Comparison of ENCODE assay signal across 1 cellular context in genomic region chr7:128795129-128795528, GRCh38.
A peak's percentile ranks its signal among the peaks of the same experiment; 100 is the strongest.
TF ChIP-seq lines count a peak whose summit lies in the region.

No MANE protein-coding gene starts in this region.

TF ChIP-seq in WTC11, 78 proteins besides CTCF, POLR2A, EP300 and RAD21 (continued from another document):
- no peak for TF ChIP-seq ARID4B (CRISPR knock-in tag; IDR thresholded peaks at IDR 0.05; ENCODE audit: borderline replicate concordance)
- TF ChIP-seq FOXP4 (CRISPR knock-in tag; IDR thresholded peaks at IDR 0.05), result no peak
- TF ChIP-seq ZNF317 (CRISPR knock-in tag; IDR thresholded peaks at IDR 0.05; ENCODE audit: borderline replicate concordance, low read depth), result peak; percentile 79
